36 cellular contexts compared by ENCODE assay signal in the genomic region with DNA sequence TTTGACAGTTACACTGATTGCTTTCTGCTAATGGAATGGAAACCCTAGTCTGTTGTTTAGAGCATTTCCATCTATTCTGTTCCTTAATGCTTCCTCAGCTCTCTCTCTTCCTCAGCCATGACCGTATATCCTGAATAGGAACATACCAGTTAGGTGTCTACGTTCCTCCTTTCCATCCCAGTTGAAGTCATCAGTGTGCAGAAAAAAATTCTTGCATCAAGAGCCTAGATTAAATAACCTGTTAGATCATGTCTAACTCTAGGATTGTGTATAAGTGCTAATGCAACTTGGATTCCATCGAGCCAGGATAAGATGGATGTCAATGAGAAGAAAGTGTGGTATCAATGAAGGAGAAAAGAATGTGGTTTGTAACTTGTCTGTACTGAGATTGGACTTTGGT. TPM values are rescaled to one million over a fixed set of nuclear protein-coding genes. Genes with fewer than 3 reads are reported as not detected.
DNase-seq lines count a peak whose midpoint lies in the region; ATAC-seq and TF ChIP-seq lines count a peak whose summit lies in the region.
"Had no signal": no experiment of that assay in that cellular context is flagged by ENCODE, and none has a peak within 500 bp of the region (broad histone marks: within the 10 kb centered on the region; RNA-seq: fewer than 3 reads in every experiment).

No MANE protein-coding gene starts in this region.

- no peak for ATAC-seq in naive thymus-derived CD8-positive, alpha-beta T cell
- ATAC-seq: activated CD4-positive, CD25-positive, alpha-beta regulatory T cell treated with anti-CD3 and anti-CD28 coated beads, Interleukin-2, amount 50 U/mL, for 24 hours; PC-3; sciatic nerve had no signal

- H3K27ac Mint-ChIP-seq in activated naive CD4-positive, alpha-beta T cell treated with anti-CD3 and anti-CD28 coated beads for 36 hours = peak overlapping the region; percentile 59
- peak overlapping the region; percentile 25; the same call in 1 of the 2 replicates for H3K27ac Mint-ChIP-seq in HFFc6
- peak overlapping the region; percentile 9 for H3K27ac Mint-ChIP-seq in activated naive CD8-positive, alpha-beta T cell treated with anti-CD3 and anti-CD28 coated beads for 36 hours
- peak overlapping the region in 9 of 10 donors; percentile 5 to 74 (median 39) for H3K27ac Mint-ChIP-seq in naive thymus-derived CD8-positive, alpha-beta T cell

- no peaks in the 10 kb centered on the region for H3K9me3 Mint-ChIP-seq in activated naive CD4-positive, alpha-beta T cell treated with anti-CD3 and anti-CD28 coated beads for 36 hours
- no peaks in the 10 kb centered on the region for H3K9me3 Mint-ChIP-seq in HFFc6
- H3K9me3 Mint-ChIP-seq in activated naive CD8-positive, alpha-beta T cell treated with anti-CD3 and anti-CD28 coated beads for 36 hours = no peaks in the 10 kb centered on the region
- no peaks in the 10 kb centered on the region for H3K9me3 Mint-ChIP-seq in naive thymus-derived CD8-positive, alpha-beta T cell
- H3K9me3 Mint-ChIP-seq: IgD-negative memory B cell had no signal

- intact Hi-C loops in activated naive CD4-positive, alpha-beta T cell treated with anti-CD3 and anti-CD28 coated beads for 36 hours (cut with micrococcal nuclease) = no loop called here
- intact Hi-C loops in sigmoid colon (cut with DNase I) = no loop called here

- DNase-seq in activated naive CD4-positive, alpha-beta T cell treated with anti-CD3 and anti-CD28 coated beads for 36 hours = no peak
- DNase-seq in activated naive CD4-positive, alpha-beta T cell (lab: John Stamatoyannopoulos, UW) = no peak
- DNase-seq in HFFc6 (no peak), NCI-H1417 treated with DMSO at 0.1 percent for 48 hours (lab: John Stamatoyannopoulos, UW) (no peak), sigmoid colon (no peak), anterior cingulate cortex (lab: John Stamatoyannopoulos, UW) (no peak)
- no peak for DNase-seq in activated naive CD8-positive, alpha-beta T cell treated with anti-CD3 and anti-CD28 coated beads for 36 hours
- no peak for DNase-seq in naive thymus-derived CD8-positive, alpha-beta T cell
- DNase-seq: activated naive CD4-positive, alpha-beta T cell treated with anti-CD3 and anti-CD28 coated beads, Interleukin-2, amount 50 U/mL, for 16 hours; activated T-cell treated with anti-CD3 and anti-CD28 coated beads, Interleukin-2, amount 50 U/mL, for 1 hour; colonic mucosa; DMS153; effector CD4-positive, alpha-beta T cell; erythroblast; head of caudate nucleus; islet precursor cell; left ventricle myocardium inferior; mesenchymal stem cell; NCI-H187; NCI-H2171 treated with DMSO at 0.1 percent for 48 hours; NCI-H510A treated with DMSO at 0.1 percent for 48 hours; PC-3; stimulated activated CD4-positive, alpha-beta T cell treated with anti-CD3 and anti-CD28 coated beads, Interleukin-12 subunit alpha, Interleukin-12 subunit beta, amount 100 ng/mL, for 4 hours; stimulated activated CD4-positive, alpha-beta T cell treated with anti-CD3 and anti-CD28 coated beads, Interleukin-2, amount 100 ng/mL, for 48 hours; tibial artery had no signal

- peaks cover 51 to 90% (median 66%) of the 10 kb centered on the region in 4 donors for H3K36me3 ChIP-seq in sigmoid colon

- 90 to 96% methylated on average over 3 of the region's 3 CpGs for WGBS in sigmoid colon, 2 donors

- H3K4me3 Mint-ChIP-seq in activated naive CD4-positive, alpha-beta T cell treated with anti-CD3 and anti-CD28 coated beads for 36 hours = no peak overlapping the region
- no peak overlapping the region for H3K4me3 Mint-ChIP-seq in HFFc6
- no peak overlapping the region for H3K4me3 Mint-ChIP-seq in activated naive CD8-positive, alpha-beta T cell treated with anti-CD3 and anti-CD28 coated beads for 36 hours
- no peak overlapping the region for H3K4me3 Mint-ChIP-seq in naive thymus-derived CD8-positive, alpha-beta T cell
- H3K4me3 Mint-ChIP-seq: IgD-negative memory B cell had no signal

- H3K4me3 ChIP-seq in sigmoid colon = no peak overlapping the region
- H3K4me3 ChIP-seq: ascending aorta, colonic mucosa, left ventricle myocardium inferior, SK-N-MC, tibial artery, vagina had no signal

- no peaks in the 10 kb centered on the region for H3K27me3 Mint-ChIP-seq in activated naive CD4-positive, alpha-beta T cell treated with anti-CD3 and anti-CD28 coated beads for 36 hours (ENCODE audit: low read depth)
- no peaks in the 10 kb centered on the region for H3K27me3 Mint-ChIP-seq in HFFc6 (ENCODE audit: insufficient read depth)
- no peaks in the 10 kb centered on the region for H3K27me3 Mint-ChIP-seq in activated naive CD8-positive, alpha-beta T cell treated with anti-CD3 and anti-CD28 coated beads for 36 hours
- no peaks in the 10 kb centered on the region for H3K27me3 Mint-ChIP-seq in naive thymus-derived CD8-positive, alpha-beta T cell
- H3K27me3 Mint-ChIP-seq: IgD-negative memory B cell had no signal

- no peaks in the 10 kb centered on the region for H3K9me3 ChIP-seq in sigmoid colon
- H3K9me3 ChIP-seq: ascending aorta, colonic mucosa, left ventricle myocardium inferior, neutrophil, tibial artery, vagina had no signal

- no peak for TF ChIP-seq CTCF in HFFc6 (IDR thresholded peaks at IDR 0.05)
- TF ChIP-seq CTCF in sigmoid colon (IDR thresholded peaks at IDR 0.05) = no peak

- TF ChIP-seq EP300 in sigmoid colon (IDR thresholded peaks at IDR 0.05) = no peak

- H3K4me1 ChIP-seq in sigmoid colon = no peaks in the 10 kb centered on the region
- H3K4me1 ChIP-seq: ascending aorta, colonic mucosa, tibial artery, vagina had no signal

- no peak for TF ChIP-seq POLR2A in sigmoid colon (IDR thresholded peaks at IDR 0.05)

- H3K27me3 ChIP-seq in sigmoid colon = no peaks in the 10 kb centered on the region
- H3K27me3 ChIP-seq: ascending aorta, colonic mucosa, neutrophil, tibial artery, vagina had no signal

- H3K4me1 Mint-ChIP-seq in activated naive CD4-positive, alpha-beta T cell treated with anti-CD3 and anti-CD28 coated beads for 36 hours (ENCODE audit: low read depth) = peaks cover 39% of the 10 kb centered on the region
- peaks cover 9% of the 10 kb centered on the region; the same call in 1 of the 2 replicates for H3K4me1 Mint-ChIP-seq in HFFc6 (ENCODE audit: low read depth)
- H3K4me1 Mint-ChIP-seq in activated naive CD8-positive, alpha-beta T cell treated with anti-CD3 and anti-CD28 coated beads for 36 hours = peaks cover 27% of the 10 kb centered on the region
- H3K4me1 Mint-ChIP-seq in naive thymus-derived CD8-positive, alpha-beta T cell = peaks cover 21 to 42% (median 26%) of the 10 kb centered on the region in 4 donors

- CTCF ChIA-PET in activated naive CD4-positive, alpha-beta T cell treated with anti-CD3 and anti-CD28 coated beads for 36 hours (lab: Charles Lee) = interaction anchor here (0.6 to 0.7 kb wide), 3 partner anchors 175 to 416 kb away, joined by 3 to 5 read pairs (median 4); no protein-coding TSS in a partner anchor

- peaks cover 68% of the 10 kb centered on the region for H3K36me3 Mint-ChIP-seq in activated naive CD4-positive, alpha-beta T cell treated with anti-CD3 and anti-CD28 coated beads for 36 hours (ENCODE audit: low read depth)
- peaks cover 73% of the 10 kb centered on the region for H3K36me3 Mint-ChIP-seq in HFFc6 (ENCODE audit: low read depth)
- peaks cover 65% of the 10 kb centered on the region for H3K36me3 Mint-ChIP-seq in activated naive CD8-positive, alpha-beta T cell treated with anti-CD3 and anti-CD28 coated beads for 36 hours
- peaks cover 4 to 98% (median 30%) of the 10 kb centered on the region in 3 donors for H3K36me3 Mint-ChIP-seq in naive thymus-derived CD8-positive, alpha-beta T cell

- POLR2A ChIA-PET in naive thymus-derived CD8-positive, alpha-beta T cell (lab: Charles Lee) = no interaction called here

- no peak overlapping the region for H3K27ac ChIP-seq in sigmoid colon
- H3K27ac ChIP-seq: ascending aorta, colonic mucosa, left ventricle myocardium inferior, neutrophil, SK-N-MC, tibial artery, vagina had no signal

RNA-seq across cellular contexts. Expression of a gene that starts 18.7 kb away (rescaled TPM):
- 100 to 1,000 TPM; 154 to 164 TPM for total RNA-seq in activated naive CD4-positive, alpha-beta T cell treated with anti-CD3 and anti-CD28 coated beads for 36 hours
- 100 to 1,000 TPM; 197 to 257 (median 227) TPM for total RNA-seq in HFFc6 (2021; fragmentation: NEBNext Ultra II Directional; extraction: Animal tissue kit (Norgen Biotek cat#: 25700))
- total RNA-seq in activated naive CD8-positive, alpha-beta T cell treated with anti-CD3 and anti-CD28 coated beads for 36 hours = 100 to 1,000 TPM; 247 to 266 TPM
- 100 to 1,000 TPM; 205 to 206 TPM for total RNA-seq in naive thymus-derived CD8-positive, alpha-beta T cell
- 10 to 100 TPM; 42.0 to 70.5 (median 54.8) TPM for polyA plus RNA-seq in naive thymus-derived CD8-positive, alpha-beta T cell
- 10 to 100 TPM; 36.4 to 58.2 (median 53.5) TPM for total RNA-seq in sigmoid colon
- polyA plus RNA-seq in sigmoid colon = 10 to 100 TPM; 23.4 to 80.8 (median 27.6) TPM

RNA-seq across cellular contexts. Expression of a gene that starts 32.9 kb away (rescaled TPM):
- total RNA-seq in activated naive CD4-positive, alpha-beta T cell treated with anti-CD3 and anti-CD28 coated beads for 36 hours = 100 to 1,000 TPM; 204 to 219 TPM
- total RNA-seq in HFFc6 (2021; fragmentation: NEBNext Ultra II Directional; extraction: Animal tissue kit (Norgen Biotek cat#: 25700)) = 100 to 1,000 TPM; 107 to 119 (median 110) TPM
- 100 to 1,000 TPM; 167 to 181 TPM for total RNA-seq in activated naive CD8-positive, alpha-beta T cell treated with anti-CD3 and anti-CD28 coated beads for 36 hours
- 100 to 1,000 TPM; 112 to 118 TPM for total RNA-seq in naive thymus-derived CD8-positive, alpha-beta T cell
- polyA plus RNA-seq in naive thymus-derived CD8-positive, alpha-beta T cell = 100 to 1,000 TPM; 165 to 170 (median 169) TPM
- 100 to 1,000 TPM; 105 to 171 (median 120) TPM for total RNA-seq in sigmoid colon
- polyA plus RNA-seq in sigmoid colon = 10 to 100 TPM; 76.3 to 95.6 (median 80.2) TPM

RNA-seq across cellular contexts. Expression of a gene that starts 33.4 kb away (rescaled TPM):
- total RNA-seq in activated naive CD4-positive, alpha-beta T cell treated with anti-CD3 and anti-CD28 coated beads for 36 hours = not detected
- total RNA-seq in HFFc6 (2021; fragmentation: NEBNext Ultra II Directional; extraction: Animal tissue kit (Norgen Biotek cat#: 25700)) = not detected
- total RNA-seq in activated naive CD8-positive, alpha-beta T cell treated with anti-CD3 and anti-CD28 coated beads for 36 hours = not detected
- total RNA-seq in naive thymus-derived CD8-positive, alpha-beta T cell = not detected
- not detected for polyA plus RNA-seq in naive thymus-derived CD8-positive, alpha-beta T cell
- not detected for total RNA-seq in sigmoid colon
- not detected for polyA plus RNA-seq in sigmoid colon
- total RNA-seq: ascending aorta; colonic mucosa; fibroblast of villous mesenchyme; H1; left ventricle myocardium inferior; PC-3; posterior vena cava; sciatic nerve; T-helper 1 cell treated with Interleukin-12 subunit alpha and Interleukin-12 subunit beta and Interleukin-4 antibody, amounts not matched to agents 30 ng/mL and 1 ng/mL, for 36 hours; vagina had no signal
- polyA plus RNA-seq: H1, IgD-negative memory B cell had no signal

RNA-seq across cellular contexts. Expression of a gene that starts 47.6 kb away (rescaled TPM):
- 100 to 1,000 TPM; 587 to 611 TPM for total RNA-seq in activated naive CD4-positive, alpha-beta T cell treated with anti-CD3 and anti-CD28 coated beads for 36 hours
- 100 to 1,000 TPM; 503 to 809 (median 701) TPM for total RNA-seq in HFFc6 (2021; fragmentation: NEBNext Ultra II Directional; extraction: Animal tissue kit (Norgen Biotek cat#: 25700))
- total RNA-seq in activated naive CD8-positive, alpha-beta T cell treated with anti-CD3 and anti-CD28 coated beads for 36 hours = 100 to 1,000 TPM; 725 to 753 TPM
- total RNA-seq in naive thymus-derived CD8-positive, alpha-beta T cell = 100 to 1,000 TPM; 287 to 307 TPM
- 1,000 to 10,000 TPM in 1 of 3 donors, 100 to 1,000 TPM in 2; 791 to 1,022 (median 805) TPM for polyA plus RNA-seq in naive thymus-derived CD8-positive, alpha-beta T cell
- 100 to 1,000 TPM in 2 of 4 donors, 10 to 100 TPM in 2; 68.1 to 175 (median 96.6) TPM for total RNA-seq in sigmoid colon
- polyA plus RNA-seq in sigmoid colon = 100 to 1,000 TPM; 338 to 456 (median 402) TPM

Comparison
In these comparisons a context has a peak if more than half of its experiments do, and no peak if none do; other contexts are left out.
1. H3K27ac Mint-ChIP-seq: peak in every context shown above with its lines; median percentile 59 in activated naive CD4-positive, alpha-beta T cell treated with anti-CD3 and anti-CD28 coated beads for 36 hours; 39 in naive thymus-derived CD8-positive, alpha-beta T cell; 25 in HFFc6; 9 in activated naive CD8-positive, alpha-beta T cell treated with anti-CD3 and anti-CD28 coated beads for 36 hours.